Comparison of ENCODE assay signal across 8 cellular contexts in genomic region chr5:131171276-131171815, GRCh38. TPM values are rescaled to one million over a fixed set of nuclear protein-coding genes. Genes with fewer than 3 reads are reported as not detected.
DNase-seq lines count a peak whose midpoint lies in the region; ATAC-seq, FAIRE-seq and TF ChIP-seq lines count a peak whose summit lies in the region.

No MANE protein-coding gene starts in this region.

- TF ChIP-seq CTCF in WERI-Rb-1 (IDR thresholded peaks at IDR 0.05; ENCODE audit: low read depth, low read length) (no peak), osteocyte (IDR thresholded peaks at IDR 0.05) (no peak)

- DNase-seq in A172 (ENCODE audit: low spot score) (peak; percentile 3), GM19239 (ENCODE audit: insufficient read length, low spot score) (no peak), WERI-Rb-1 (no peak), osteocyte (ENCODE audit: extremely low spot score, unreplicated experiment) (no peak), CD1c-positive myeloid dendritic cell (ENCODE audit: extremely low spot score) (no peak), NCI-H187 (lab: John Stamatoyannopoulos, UW) (no peak)

- peak overlapping the region; percentile 93 for H3K27ac Mint-ChIP-seq in osteocyte (ENCODE audit: unreplicated experiment)

- peak overlapping the region; percentile 64 for H3K4me3 ChIP-seq in WERI-Rb-1 (ENCODE audit: low read depth, low read length)
- peak overlapping the region; percentile 50 to 91 for H3K4me3 ChIP-seq in esophagus (ENCODE audit: low read depth in 1 of 2, low read length in 2 of 2)

- ATAC-seq in GM18868 (IDR thresholded peaks at IDR 0.05; ENCODE audit: unreplicated experiment), result no peak

- H3K36me3 Mint-ChIP-seq in osteocyte (ENCODE audit: unreplicated experiment), result peaks cover 2% of the 10 kb centered on the region

- FAIRE-seq in GM19239 (lab: Jason Lieb, UNC), result peak; percentile 88

- H3K27me3 ChIP-seq in WERI-Rb-1 (ENCODE audit: insufficient read depth, low read depth, severe bottlenecking) (no peaks in the 10 kb centered on the region), esophagus (ENCODE audit: control insufficient read depth in 1 of 2, insufficient read depth in 2 of 2, low read length in 2 of 2) (no peaks in the 10 kb centered on the region)

- H3K27ac ChIP-seq in WERI-Rb-1 (peak overlapping the region; percentile 39; the same call in 1 of the 2 replicates), esophagus (ENCODE audit: low read depth in 2 of 2, low read length in 1 of 2) (peak overlapping the region; percentile 61 to 92)

- WGBS in esophagus, 2 donors, result 0 to 2% methylated on average over 11 of the region's 11 CpGs

- no peaks in the 10 kb centered on the region for H3K4me1 ChIP-seq in esophagus (ENCODE audit: control insufficient read depth in 2 of 2, insufficient read depth in 2 of 2, low read length in 1 of 2)

- H3K9me3 ChIP-seq in WERI-Rb-1 (ENCODE audit: severe bottlenecking), result no peaks in the 10 kb centered on the region
- H3K9me3 ChIP-seq in esophagus (ENCODE audit: control insufficient read depth in 2 of 2, insufficient read depth in 1 of 2, low read depth in 1 of 2, low read length in 1 of 2), result no peaks in the 10 kb centered on the region

- H3K27me3 Mint-ChIP-seq in osteocyte (ENCODE audit: unreplicated experiment), result no peaks in the 10 kb centered on the region

- no peaks in the 10 kb centered on the region for H3K36me3 ChIP-seq in WERI-Rb-1
- no peaks in the 10 kb centered on the region for H3K36me3 ChIP-seq in esophagus (ENCODE audit: control insufficient read depth in 2 of 2, insufficient read depth in 2 of 2, low read length in 1 of 2)

- H3K4me3 Mint-ChIP-seq in osteocyte (ENCODE audit: unreplicated experiment), result peak overlapping the region; percentile 96

- peaks cover 18% of the 10 kb centered on the region for H3K4me1 Mint-ChIP-seq in osteocyte (ENCODE audit: unreplicated experiment)

- no peaks in the 10 kb centered on the region for H3K9me3 Mint-ChIP-seq in osteocyte (ENCODE audit: unreplicated experiment)

RNA-seq across cellular contexts. Expression of gene LYRM7, which starts 0.6 kb away (rescaled TPM):
- total RNA-seq in A172 (2014; rRNA removed; shearing (Covaris generic)), result 7.0 and 9.8 TPM in 2 replicates
- polyA plus RNA-seq in esophagus, result 1 to 10 TPM; 2.7 to 3.0 TPM
- total RNA-seq in osteocyte, result 6.9 and 9.1 TPM in 2 replicates

RNA-seq across cellular contexts. Expression of gene HINT1, which starts 6.3 kb away (rescaled TPM):
- total RNA-seq in A172 (2014; rRNA removed; shearing (Covaris generic)), result 540 and 574 TPM in 2 replicates
- polyA plus RNA-seq in esophagus, result 100 to 1,000 TPM; 130 to 299 TPM
- 194 and 199 TPM in 2 replicates for total RNA-seq in osteocyte
